Comparison of ENCODE assay signal across 1 cellular context in genomic region chr19:52570005-52570861, GRCh38.
TF ChIP-seq lines count a peak whose summit lies in the region.

Gene ZNF701 (plus strand): TSS chr19:52570287. CDS start chr19:52574148, 3,861 bp downstream.

TF ChIP-seq in GM23338, 12 proteins besides CTCF, POLR2A, EP300 and RAD21 (continued from another document):
- TF ChIP-seq ZNF462 (CRISPR knock-in tag; IDR thresholded peaks at IDR 0.05), result no peak
- no peak for TF ChIP-seq EZH2phosphoT487 (IDR thresholded peaks at IDR 0.05; ENCODE audit: unreplicated experiment)
- no peak for TF ChIP-seq JUNB (IDR thresholded peaks at IDR 0.05; ENCODE audit: unreplicated experiment)
